In genomic region chr7:3154881-3155494, GRCh38 we compare ENCODE assay signal across 9 cellular contexts.
DNase-seq lines count a peak whose midpoint lies in the region; TF ChIP-seq lines count a peak whose summit lies in the region.
"Had no signal": no experiment of that assay in that cellular context is flagged by ENCODE, and none has a peak within 500 bp of the region (broad histone marks: within the 10 kb centered on the region; RNA-seq: fewer than 3 reads in every experiment).

No MANE protein-coding gene starts in this region.

- H3K4me3 ChIP-seq in Caco-2 (ENCODE audit: low read depth, low read length), result no peak overlapping the region
- no peak overlapping the region for H3K4me3 ChIP-seq in fibroblast of the aortic adventitia (ENCODE audit: low read depth, low read length)

- intact Hi-C loops in Caco-2 (cut with micrococcal nuclease; ENCODE audit: unreplicated experiment), result loop anchor here (1.0 kb wide), 3 partner anchors 90 to 290 kb away; no protein-coding TSS in a partner anchor

- no peak overlapping the region for H3K4me3 Mint-ChIP-seq in Caco-2 (ENCODE audit: unreplicated experiment)
- H3K4me3 Mint-ChIP-seq: activated naive CD8-positive, alpha-beta T cell had no signal

- H3K36me3 Mint-ChIP-seq in Caco-2 (ENCODE audit: insufficient read depth, unreplicated experiment), result no peaks in the 10 kb centered on the region
- H3K36me3 Mint-ChIP-seq: activated naive CD8-positive, alpha-beta T cell had no signal

- no peak overlapping the region for H3K27ac Mint-ChIP-seq in Caco-2 (ENCODE audit: unreplicated experiment)
- H3K27ac Mint-ChIP-seq: activated naive CD8-positive, alpha-beta T cell had no signal

- H3K9me3 ChIP-seq in Caco-2, result no peaks in the 10 kb centered on the region

- BruUV-seq in Caco-2 (replicated peaks; lab: Mats Ljungman, UMichigan), result no TSS peak

- TF ChIP-seq CTCF in Caco-2 (IDR thresholded peaks at IDR 0.05; ENCODE audit: insufficient read depth in 1 of 2, low read depth in 1 of 2, low read length in 1 of 2, severe bottlenecking in 1 of 2, unreplicated experiment in 1 of 2) (peak; percentile 67 to 72), GM20000 (IDR thresholded peaks at IDR 0.05; ENCODE audit: extremely low read depth, missing control alignments) (peak; percentile 53), fibroblast of the aortic adventitia (IDR thresholded peaks at IDR 0.05; ENCODE audit: insufficient read depth, low read length) (peak; percentile 76)

- H3K9me3 Mint-ChIP-seq in Caco-2 (ENCODE audit: unreplicated experiment), result no peaks in the 10 kb centered on the region

- H3K27me3 ChIP-seq in Caco-2 (replicated peaks; ENCODE audit: control insufficient read depth, insufficient read depth, low read length), result no peaks in the 10 kb centered on the region

- POLR2A ChIA-PET in Caco-2 (lab: Charles Lee), result no interaction called here

- no peaks in the 10 kb centered on the region for H3K4me1 Mint-ChIP-seq in Caco-2 (ENCODE audit: low read depth, unreplicated experiment)

- H3K4me1 ChIP-seq in Caco-2, result no peaks in the 10 kb centered on the region

- DNase-seq in Caco-2, result peak in 1 of 2 experiments; percentile 55
- peak; percentile 67 for DNase-seq in GM20000 (ENCODE audit: low spot score)
- DNase-seq in NCI-H82 treated with DMSO at 0.1 percent for 48 hours (lab: John Stamatoyannopoulos, UW; ENCODE audit: unreplicated experiment), result peak; percentile 1
- peak; percentile 67 for DNase-seq in activated T-cell treated with anti-CD3 and anti-CD28 coated beads for 4 hours
- DNase-seq in fibroblast of the aortic adventitia (ENCODE audit: low read depth), result peak; percentile 60
- DNase-seq in stimulated activated CD4-positive, alpha-beta T cell treated with anti-CD3 and anti-CD28 coated beads, Interleukin-12 subunit alpha, Interleukin-12 subunit beta, amount 100 ng/mL, for 4 hours, result peak; percentile 42
- no peak for DNase-seq in putamen (ENCODE audit: low spot score)
- DNase-seq in HPDE6-E6E7 (ENCODE audit: extremely low spot score), result no peak

- H3K27me3 Mint-ChIP-seq in Caco-2 (ENCODE audit: insufficient read depth, unreplicated experiment), result peaks cover 5% of the 10 kb centered on the region
- H3K27me3 Mint-ChIP-seq: activated naive CD8-positive, alpha-beta T cell had no signal

- CTCF ChIA-PET in Caco-2 (lab: Charles Lee), result no interaction called here

- no peaks in the 10 kb centered on the region for H3K36me3 ChIP-seq in Caco-2 (ENCODE audit: control insufficient read depth, insufficient read depth, low read length)

Comparison
In these comparisons a context has a peak if more than half of its experiments do, and no peak if none do; other contexts are left out.
1. DNase-seq: peak in GM20000 (single experiment), NCI-H82 treated with DMSO at 0.1 percent for 48 hours (single experiment), activated T-cell treated with anti-CD3 and anti-CD28 coated beads for 4 hours (single experiment), fibroblast of the aortic adventitia (single experiment) and stimulated activated CD4-positive, alpha-beta T cell treated with anti-CD3 and anti-CD28 coated beads, Interleukin-12 subunit alpha, Interleukin-12 subunit beta, amount 100 ng/mL, for 4 hours (single experiment); none in putamen (single experiment) and HPDE6-E6E7 (single experiment).
2. Peak in every context shown above with its lines, with median percentiles within 50 percentile points of each other: CTCF ChIP-seq.